8 cellular contexts compared by ENCODE assay signal in the genomic region with DNA sequence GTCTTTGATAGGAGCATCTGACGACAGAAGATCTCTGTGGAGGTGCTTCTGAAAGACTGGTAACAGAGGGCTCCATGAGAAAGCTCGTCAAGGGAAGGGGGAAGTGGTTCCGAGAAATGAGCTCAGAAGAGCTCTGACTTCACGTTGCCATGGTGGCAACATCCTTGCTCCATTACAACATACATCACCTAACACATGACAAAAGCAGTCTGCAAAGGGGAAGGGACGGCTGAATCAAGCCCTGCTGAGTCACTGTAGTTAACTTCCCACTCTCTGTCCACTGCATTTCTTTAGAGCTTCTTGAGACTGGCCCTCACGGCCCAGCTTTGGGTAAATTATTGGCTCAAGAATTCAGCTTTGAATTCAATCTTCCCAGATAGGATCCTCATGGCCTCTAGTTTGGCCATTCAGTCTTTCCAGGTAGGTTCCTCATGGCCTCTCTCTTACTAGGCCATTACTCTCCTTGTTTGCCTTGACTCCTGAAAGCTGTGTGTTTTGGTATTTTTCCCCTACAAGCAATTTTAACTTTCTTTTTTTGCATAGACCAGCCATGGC.
DNase-seq lines count a peak whose midpoint lies in the region; ATAC-seq, FAIRE-seq and TF ChIP-seq lines count a peak whose summit lies in the region.

No MANE protein-coding gene starts in this region.

- no peaks in the 10 kb centered on the region for H3K36me3 Mint-ChIP-seq in brain

- H3K4me3 ChIP-seq in mesendoderm (ENCODE audit: low read length) = no peak overlapping the region

- no peak overlapping the region for H4K5ac ChIP-seq in mesendoderm (ENCODE audit: low read length)

- no peaks in the 10 kb centered on the region for H3K36me3 ChIP-seq in mesendoderm (ENCODE audit: control insufficient read depth, insufficient read depth, low read length)

- no peak overlapping the region for H3K9ac ChIP-seq in mesendoderm (ENCODE audit: low read length)

- H3K18ac ChIP-seq in mesendoderm (ENCODE audit: low read length) = no peak overlapping the region

- no peak overlapping the region for H2BK5ac ChIP-seq in mesendoderm (ENCODE audit: low read length)

- no peak for FAIRE-seq in frontal cortex (lab: Jason Lieb, UNC)

- no peak for ATAC-seq in GM21717 (IDR thresholded peaks at IDR 0.05; ENCODE audit: unreplicated experiment)

- peaks cover 35% of the 10 kb centered on the region for H3K4me1 Mint-ChIP-seq in brain

- no peak overlapping the region for H3K4me2 ChIP-seq in mesendoderm (ENCODE audit: low read length)

- no peak overlapping the region for H2BK15ac ChIP-seq in mesendoderm (replicated peaks; ENCODE audit: low read depth)

- H4K8ac ChIP-seq in mesendoderm (ENCODE audit: low read depth, low read length) = no peak overlapping the region

- H3K9me3 Mint-ChIP-seq in brain = peaks cover 0 to 2% (median 0%) of the 10 kb centered on the region in 5 experiments

- no peak overlapping the region for H3K4me3 Mint-ChIP-seq in brain

- no peaks in the 10 kb centered on the region for H3K27me3 ChIP-seq in mesendoderm (ENCODE audit: insufficient read depth, low read length, poor library complexity)

- H3K4me1 ChIP-seq in mesendoderm (ENCODE audit: control insufficient read depth, low read depth, low read length) = no peaks in the 10 kb centered on the region

- H3K56ac ChIP-seq in mesendoderm (ENCODE audit: low read length) = no peak overlapping the region

- peak overlapping the region in 3 of 5 experiments; percentile 58 to 92 (median 61) for H3K27ac Mint-ChIP-seq in brain

- no peak for TF ChIP-seq CTCF in brain (conservative IDR thresholded peaks at IDR 0.05)

- H3K79me1 ChIP-seq in mesendoderm (ENCODE audit: low read length) = no peaks in the 10 kb centered on the region

- H3K79me2 ChIP-seq in mesendoderm (ENCODE audit: control insufficient read depth, insufficient read depth, low read length) = no peaks in the 10 kb centered on the region

- no peak overlapping the region for H2AK5ac ChIP-seq in mesendoderm (ENCODE audit: low read length)

- peak overlapping the region; percentile 49 for H2BK120ac ChIP-seq in mesendoderm (ENCODE audit: low read depth, low read length)

- no peak overlapping the region for H3K23ac ChIP-seq in mesendoderm (ENCODE audit: low read length)

- no CpG with 5 or more reads among the region's 6 CpGs for WGBS in mesendoderm (ENCODE audit: extremely low coverage, insufficient coverage, low lambda C conversion rate)

- no peak overlapping the region for H3K4ac ChIP-seq in mesendoderm (ENCODE audit: low read depth, low read length)

- H3K27me3 Mint-ChIP-seq in brain = no peaks in the 10 kb centered on the region

- peak; percentile 97 to 98 for DNase-seq in AML-193 (lab: John Stamatoyannopoulos, UW)
- DNase-seq in HS-5 (ENCODE audit: low read depth) = peak; percentile 48
- DNase-seq in mesendoderm = peak; percentile 75
- DNase-seq in ureter (ENCODE audit: low spot score) = no peak
- no peak for DNase-seq in frontal cortex (ENCODE audit: low spot score in 2 of 2)
- DNase-seq in NCI-H2107 (lab: John Stamatoyannopoulos, UW) = no peak

- no peak overlapping the region for H3K27ac ChIP-seq in mesendoderm (ENCODE audit: low read depth, low read length)

Comparison
In these comparisons a context has a peak if more than half of its experiments do, and no peak if none do; other contexts are left out.
1. DNase-seq: peak in AML-193 (2 of 2), HS-5 (single experiment) and mesendoderm (single experiment); none in ureter (single experiment), frontal cortex (0 of 2) and NCI-H2107 (single experiment).